7 cellular contexts compared by ENCODE assay signal in the genomic region with DNA sequence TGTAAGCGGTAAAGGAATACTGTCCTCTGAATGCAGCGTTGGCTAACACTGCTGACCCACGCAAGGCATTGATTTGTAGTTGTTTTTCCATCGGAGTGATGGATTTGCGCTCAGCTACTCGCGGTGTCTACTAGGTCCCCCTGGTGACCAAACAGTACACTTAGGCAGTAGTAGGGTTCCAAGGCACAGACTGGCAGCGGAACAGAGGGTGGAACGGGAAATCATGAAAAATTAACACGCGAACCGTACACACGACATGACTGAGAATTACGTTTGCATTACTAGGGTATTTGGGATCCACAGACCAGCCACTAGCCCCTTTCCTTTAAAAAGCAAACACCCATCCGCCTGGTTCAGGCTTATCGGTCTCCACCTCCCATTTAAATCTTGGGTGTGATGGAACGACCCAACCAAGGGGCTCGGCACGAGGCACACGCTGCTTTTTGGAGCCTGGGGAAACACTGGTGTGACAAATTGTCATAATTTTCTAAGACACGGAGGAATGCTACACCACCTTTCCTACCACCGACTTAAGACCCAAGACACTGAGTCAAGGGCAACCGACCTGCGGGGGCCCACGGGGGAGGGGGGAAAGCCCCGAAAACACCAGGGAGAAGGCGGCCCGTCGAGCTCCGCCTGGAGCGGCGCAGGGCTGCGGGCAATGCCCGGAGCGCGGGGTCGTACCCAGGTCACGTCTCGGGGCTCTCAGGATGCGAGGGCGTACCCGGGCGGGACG. TPM values are rescaled to one million over a fixed set of nuclear protein-coding genes. Genes with fewer than 3 reads are reported as not detected.
DNase-seq lines count a peak whose midpoint lies in the region; ATAC-seq and TF ChIP-seq lines count a peak whose summit lies in the region.

No MANE protein-coding gene starts in this region.

- H3K36me3 Mint-ChIP-seq in brain: no peaks in the 10 kb centered on the region

- ATAC-seq in HG02798 (IDR thresholded peaks at IDR 0.05; ENCODE audit: poor library complexity, unreplicated experiment): peak; percentile 32

- H3K4me3 Mint-ChIP-seq in brain: peak overlapping the region; percentile 87 to 96 (median 93)

- H3K9me3 Mint-ChIP-seq in brain: peaks cover 0 to 5% (median 0%) of the 10 kb centered on the region in 5 experiments

- no peaks in the 10 kb centered on the region for H3K9me3 ChIP-seq in iPS-15b (ENCODE audit: control insufficient read depth, insufficient read depth, low read length)

- H3K36me3 ChIP-seq in iPS-15b (ENCODE audit: control insufficient read depth, insufficient read depth, low read length): no peaks in the 10 kb centered on the region

- H3K4me3 ChIP-seq in iPS-15b (ENCODE audit: low read depth, low read length) (peak overlapping the region; percentile 77), skeletal muscle cell (ENCODE audit: low read depth, low read length) (peak overlapping the region; percentile 74)

- peaks cover 8% of the 10 kb centered on the region for H3K4me1 ChIP-seq in iPS-15b (ENCODE audit: control insufficient read depth, insufficient read depth, low read length)

- peaks cover 27% of the 10 kb centered on the region for H3K4me1 Mint-ChIP-seq in brain

- peak overlapping the region; percentile 86 to 97 (median 96) for H3K27ac Mint-ChIP-seq in brain

- no peaks in the 10 kb centered on the region for H3K27me3 ChIP-seq in iPS-15b (ENCODE audit: control insufficient read depth, insufficient read depth, low read length)

- DNase-seq in GM13976 (ENCODE audit: low spot score) (peak; percentile 78), NCI-H1417 treated with DMSO at 0.1 percent for 48 hours (lab: John Stamatoyannopoulos, UW) (peak; percentile 33), T1000 (lab: John Stamatoyannopoulos, UW) (peak; percentile 57), skeletal muscle cell (ENCODE audit: low read depth) (peak; percentile 60)

- peak overlapping the region; percentile 17 for H3K9ac ChIP-seq in iPS-15b (ENCODE audit: low read depth, low read length)

- no peaks in the 10 kb centered on the region for H3K27me3 Mint-ChIP-seq in brain

- TF ChIP-seq CTCF in GM13976 (IDR thresholded peaks at IDR 0.05; ENCODE audit: borderline replicate concordance, control extremely low read depth, extremely low read depth, insufficient read depth, missing control alignments) (peak; percentile 79), brain (conservative IDR thresholded peaks at IDR 0.05) (peak; percentile 62 to 70)

- in situ Hi-C loops in GM13976 (cut with MboI; ENCODE audit: low sequenced_read_pairs, unreplicated experiment): no loop called here

RNA-seq across cellular contexts. Expression of gene DIPK1A, which starts 0.7 kb away (rescaled TPM):
- polyA plus RNA-seq in brain (ENCODE audit: insufficient read depth, low read depth, low replicate concordance): 9.7 TPM

Comparison
In these comparisons a context has a peak if more than half of its experiments do, and no peak if none do; other contexts are left out.
1. Peak in every context shown above with its lines: DNase-seq, ATAC-seq and H3K4me3 ChIP-seq.